8 cellular contexts compared by ENCODE assay signal in genomic region chr20:31712564-31713311, GRCh38. TPM values are rescaled to one million over a fixed set of nuclear protein-coding genes. Genes with fewer than 3 reads are reported as not detected.
A peak's percentile ranks its signal among the peaks of the same experiment; 100 is the strongest.
DNase-seq lines count a peak whose midpoint lies in the region; ATAC-seq and TF ChIP-seq lines count a peak whose summit lies in the region.

No MANE protein-coding gene starts in this region.

- H3K27me3 Mint-ChIP-seq in Caco-2 (ENCODE audit: insufficient read depth, unreplicated experiment) = no peaks in the 10 kb centered on the region

- CTCF ChIA-PET in Caco-2 (lab: Charles Lee) = interaction anchor here (0.5 to 5.4 kb wide), 14 partner anchors 8 to 150 kb away, joined by 3 to 48 read pairs (median 5); partner anchors contain the start of genes BCL2L1 and ID1

- H3K4me1 Mint-ChIP-seq in Caco-2 (ENCODE audit: low read depth, unreplicated experiment) = peaks cover 86% of the 10 kb centered on the region

- peak overlapping the region; percentile 69 for H3K4me3 Mint-ChIP-seq in Caco-2 (ENCODE audit: unreplicated experiment)

- H3K9me3 ChIP-seq in Caco-2 (no peaks in the 10 kb centered on the region), smooth muscle cell (replicated peaks; ENCODE audit: low read depth) (no peaks in the 10 kb centered on the region)

- H3K9ac ChIP-seq in smooth muscle cell (ENCODE audit: low read depth) = peak overlapping the region; percentile 64

- H3K4me1 ChIP-seq in Caco-2 = peaks cover 95% of the 10 kb centered on the region
- H3K4me1 ChIP-seq in smooth muscle cell (ENCODE audit: low read depth) = peaks cover 31% of the 10 kb centered on the region

- H2AFZ ChIP-seq in smooth muscle cell (ENCODE audit: low read depth) = peak overlapping the region; percentile 1

- ATAC-seq in GM21576 (IDR thresholded peaks at IDR 0.05; ENCODE audit: unreplicated experiment) = no peak

- peaks cover 99% of the 10 kb centered on the region for H3K36me3 Mint-ChIP-seq in Caco-2 (ENCODE audit: insufficient read depth, unreplicated experiment)

- DNase-seq in Caco-2 (peak; percentile 98 to 99), NCI-H2029 treated with DMSO at 0.1 percent for 48 hours (lab: John Stamatoyannopoulos, UW) (peak; percentile 71), choroid plexus epithelial cell (ENCODE audit: low read depth) (peak; percentile 80), kidney epithelial cell (ENCODE audit: low read depth) (peak; percentile 88), smooth muscle cell (lab: John Stamatoyannopoulos, UW; ENCODE audit: unreplicated experiment) (no peak), NCI-H446 treated with DMSO at 0.1 percent for 48 hours (lab: John Stamatoyannopoulos, UW) (no peak), RPMI8226 (no peak)

- intact Hi-C loops in Caco-2 (cut with micrococcal nuclease; ENCODE audit: unreplicated experiment) = loop anchor here (1.0 to 5.0 kb wide), 4 partner anchors 8 to 515 kb away; no protein-coding TSS in a partner anchor

- H3K27me3 ChIP-seq in Caco-2 (replicated peaks; ENCODE audit: control insufficient read depth, insufficient read depth, low read length) (no peaks in the 10 kb centered on the region), kidney epithelial cell (ENCODE audit: control insufficient read depth, insufficient read depth, low read length) (no peaks in the 10 kb centered on the region), smooth muscle cell (ENCODE audit: low read depth) (no peaks in the 10 kb centered on the region)

- no peaks in the 10 kb centered on the region for H3K9me3 Mint-ChIP-seq in Caco-2 (ENCODE audit: unreplicated experiment)

- H3K4me2 ChIP-seq in smooth muscle cell = peak overlapping the region; percentile 75

- H3K36me3 ChIP-seq in Caco-2 (ENCODE audit: control insufficient read depth, insufficient read depth, low read length) = peaks cover 23% of the 10 kb centered on the region
- H3K36me3 ChIP-seq in kidney epithelial cell (ENCODE audit: control insufficient read depth, insufficient read depth, low read length) = peaks cover 5% of the 10 kb centered on the region
- H3K36me3 ChIP-seq in smooth muscle cell (ENCODE audit: low read depth) = no peaks in the 10 kb centered on the region

- H3F3A ChIP-seq in smooth muscle cell (ENCODE audit: low read depth) = peaks cover 13% of the 10 kb centered on the region

- H3K4me3 ChIP-seq in Caco-2 (ENCODE audit: low read depth, low read length) (no peak overlapping the region), choroid plexus epithelial cell (ENCODE audit: low read depth, low read length) (peak overlapping the region; percentile 3), kidney epithelial cell (ENCODE audit: low read depth, low read length) (no peak overlapping the region), smooth muscle cell (peak overlapping the region; percentile 2)

- POLR2A ChIA-PET in Caco-2 (lab: Charles Lee) = interaction anchor here (0.8 to 6.9 kb wide), 14 partner anchors 8 to 140 kb away, joined by 3 to 169 read pairs (median 10); partner anchors contain the start of genes BCL2L1 and ID1

- H3K27ac ChIP-seq in smooth muscle cell (ENCODE audit: low read depth) = peak overlapping the region; percentile 82

- TF ChIP-seq CTCF in Caco-2 (IDR thresholded peaks at IDR 0.05; ENCODE audit: insufficient read depth in 1 of 2, low read depth in 1 of 2, low read length in 1 of 2, severe bottlenecking in 1 of 2, unreplicated experiment in 1 of 2) (no peak), choroid plexus epithelial cell (conservative IDR thresholded peaks at IDR 0.05; ENCODE audit: low read depth, low read length) (no peak), kidney epithelial cell (IDR thresholded peaks at IDR 0.05; ENCODE audit: insufficient read depth, low read length, poor library complexity, severe bottlenecking) (no peak), smooth muscle cell (IDR thresholded peaks at IDR 0.05; ENCODE audit: borderline replicate concordance, insufficient read depth, poor library complexity, severe bottlenecking) (no peak)

- peak overlapping the region; percentile 97 for H3K27ac Mint-ChIP-seq in Caco-2 (ENCODE audit: unreplicated experiment)

- peaks cover 66% of the 10 kb centered on the region for H3K79me2 ChIP-seq in smooth muscle cell (ENCODE audit: low read depth)

- no TSS peak for BruUV-seq in Caco-2 (replicated peaks; lab: Mats Ljungman, UMichigan)

- WGBS in smooth muscle cell (ENCODE audit: low lambda C conversion rate) = 41% methylated on average over 8 of the region's 8 CpGs

- H4K20me1 ChIP-seq in smooth muscle cell (ENCODE audit: low read depth) = no peaks in the 10 kb centered on the region

RNA-seq across cellular contexts. Expression of gene BCL2L1, which starts 9.9 kb away (rescaled TPM):
- total RNA-seq in Caco-2 (2022) (444 and 469 TPM in 2 replicates), kidney epithelial cell (252 and 283 TPM in 2 replicates), smooth muscle cell (35.5 and 47.0 TPM in 2 replicates)
- polyA plus RNA-seq in smooth muscle cell = 24.8 and 41.1 TPM in 2 replicates

RNA-seq across cellular contexts. Expression of gene TPX2, which starts 26.4 kb away (rescaled TPM):
- 221 and 237 TPM in 2 replicates for total RNA-seq in Caco-2 (2022)
- total RNA-seq in kidney epithelial cell = 16.0 and 16.1 TPM in 2 replicates
- total RNA-seq in smooth muscle cell = 24.5 and 28.3 TPM in 2 replicates
- 18.7 and 21.7 TPM in 2 replicates for polyA plus RNA-seq in smooth muscle cell

Comparison
In these comparisons a context has a peak if more than half of its experiments do, and no peak if none do; other contexts are left out.
1. DNase-seq: peak in Caco-2 (2 of 2), NCI-H2029 treated with DMSO at 0.1 percent for 48 hours (single experiment), choroid plexus epithelial cell (single experiment) and kidney epithelial cell (single experiment); none in smooth muscle cell (single experiment), NCI-H446 treated with DMSO at 0.1 percent for 48 hours (single experiment) and RPMI8226 (single experiment).
2. H3K4me3 ChIP-seq: peak in choroid plexus epithelial cell (single experiment) and smooth muscle cell (single experiment); none in Caco-2 (single experiment) and kidney epithelial cell (single experiment).